In genomic region chr15:62881056-62881455, GRCh38 we compare ENCODE assay signal across 21 cellular contexts.
"Had no signal": no experiment of that assay in that cellular context is flagged by ENCODE, and none has a peak within 500 bp of the region (broad histone marks: within the 10 kb centered on the region; RNA-seq: fewer than 3 reads in every experiment).

No MANE protein-coding gene starts in this region.

- H3K27ac ChIP-seq: body of pancreas had no signal

- FAIRE-seq: colon, endometrium, small intestine had no signal

- DNase-seq: activated CD4-positive, alpha-beta T cell treated with anti-CD3 and anti-CD28 coated beads for 4 hours; activated CD4-positive, alpha-beta T cell treated with anti-CD3 and anti-CD28 coated beads, Interleukin-2, amount 50 U/mL, for 48 hours; activated CD8-positive, alpha-beta memory T cell treated with anti-CD3 and anti-CD28 coated beads for 24 hours; activated effector memory CD4-positive, alpha-beta T cell treated with Interleukin-2 at 50 U/mL for 16 hours; activated naive CD4-positive, alpha-beta T cell treated with Interleukin-2 at 50 U/mL for 16 hours; aorta; body of pancreas; dermis blood vessel endothelial cell; effector CD4-positive, alpha-beta T cell; heart left ventricle; hypothalamus; midbrain; naive thymus-derived CD8-positive, alpha-beta T cell; retina; small intestine; stimulated activated CD4-positive, alpha-beta T cell treated with anti-CD3 and anti-CD28 coated beads, Interleukin-4, amount 100 ng/mL, for 24 hours; substantia nigra had no signal

- ATAC-seq: body of pancreas; heart left ventricle; naive thymus-derived CD8-positive, alpha-beta T cell; sciatic nerve; stimulated activated effector memory CD8-positive, alpha-beta T cell treated with anti-CD3 and anti-CD28 coated beads, Interleukin-12 subunit alpha, Interleukin-12 subunit beta, amount 100 ng/mL, for 72 hours had no signal

- H3K4me3 ChIP-seq: body of pancreas, heart left ventricle had no signal

- H3K36me3 ChIP-seq: heart left ventricle had no signal

- H3K9me3 ChIP-seq: body of pancreas, heart left ventricle had no signal

- H3K27me3 ChIP-seq: body of pancreas, heart left ventricle had no signal
